ENCODE assay signal across 5 cellular contexts in the genomic region with DNA sequence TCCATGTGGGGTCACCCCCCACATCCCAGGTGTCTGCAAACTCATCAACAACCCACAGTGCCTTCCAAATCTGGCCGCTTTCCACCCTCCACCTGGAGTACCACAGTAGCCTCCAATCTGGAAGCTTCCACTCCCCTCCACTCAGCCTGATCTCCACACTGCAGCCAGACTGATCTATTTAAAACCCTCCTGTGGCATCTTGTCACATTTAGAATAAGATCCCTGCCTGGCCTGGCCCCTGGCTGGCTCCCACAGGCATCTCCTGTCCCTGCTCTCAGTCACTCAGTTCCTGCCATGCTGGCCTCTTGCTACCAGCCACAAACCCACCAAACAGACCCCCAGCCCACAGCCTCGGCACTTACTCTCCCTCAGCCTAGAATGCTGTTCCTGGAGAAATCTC. TPM values are rescaled to one million over a fixed set of nuclear protein-coding genes. Genes with fewer than 3 reads are reported as not detected.
"Had no signal": no experiment of that assay in that cellular context is flagged by ENCODE, and none has a peak within 500 bp of the region (broad histone marks: within the 10 kb centered on the region; RNA-seq: fewer than 3 reads in every experiment).

No MANE protein-coding gene starts in this region.

RNA-seq across cellular contexts. Expression of a gene that starts 28.9 kb away (rescaled TPM):
- total RNA-seq: GM23248, H4, HepG2, HFFc6 had no signal
- polyA plus RNA-seq: GM23248, HepG2, IgD-negative memory B cell had no signal
